In genomic region chr9:127154390-127155191, GRCh38 we compare ENCODE assay signal across 9 cellular contexts. TPM values are rescaled to one million over a fixed set of nuclear protein-coding genes. Genes with fewer than 3 reads are reported as not detected.
A peak's percentile ranks its signal among the peaks of the same experiment; 100 is the strongest.
DNase-seq lines count a peak whose midpoint lies in the region; ATAC-seq, FAIRE-seq and TF ChIP-seq lines count a peak whose summit lies in the region.
"Had no signal": no experiment of that assay in that cellular context is flagged by ENCODE, and none has a peak within 500 bp of the region (broad histone marks: within the 10 kb centered on the region; RNA-seq: fewer than 3 reads in every experiment).

No MANE protein-coding gene starts in this region.

- H3K4me1 ChIP-seq in foreskin keratinocyte = no peaks in the 10 kb centered on the region

- H3K4me3 ChIP-seq in foreskin fibroblast (ENCODE audit: low read depth in 1 of 2, low read length in 2 of 2) = peak overlapping the region; percentile 9 to 17

- peak; percentile 21 for DNase-seq in activated CD8-positive, alpha-beta memory T cell treated with anti-CD3 and anti-CD28 coated beads for 24 hours
- DNase-seq in activated CD8-positive, alpha-beta memory T cell treated with anti-CD3 and anti-CD28 coated beads, Interleukin-2, amount 50 U/mL, for 4 hours = no peak
- peak; percentile 77 for DNase-seq in NOMO-1 treated with DMSO at 0.1 percent for 48 hours (lab: John Stamatoyannopoulos, UW; ENCODE audit: unreplicated experiment)
- DNase-seq in foreskin fibroblast = peak; percentile 63 to 76
- DNase-seq in stimulated activated CD8-positive, alpha-beta memory T cell treated with anti-CD3 and anti-CD28 coated beads, Interleukin-4, amount 100 ng/mL, for 48 hours = peak; percentile 33
- no peak for DNase-seq in frontal cortex (ENCODE audit: low spot score in 2 of 2)
- no peak for DNase-seq in foreskin keratinocyte
- DNase-seq: natural killer cell had no signal

- ATAC-seq in foreskin keratinocyte (no peak), GM19452 (IDR thresholded peaks at IDR 0.05; ENCODE audit: unreplicated experiment) (no peak)

- no peak for FAIRE-seq in frontal cortex (lab: Jason Lieb, UNC)

- H3K27ac ChIP-seq in foreskin keratinocyte = no peak overlapping the region

- no peak for TF ChIP-seq CTCF in foreskin fibroblast (IDR thresholded peaks at IDR 0.05; ENCODE audit: low read depth, low read length)
- TF ChIP-seq CTCF in foreskin keratinocyte (conservative IDR thresholded peaks at IDR 0.05) = no peak

- H3K27me3 ChIP-seq in foreskin keratinocyte = peaks cover 9% of the 10 kb centered on the region

RNA-seq across cellular contexts. Expression of gene ANGPTL2, which starts 32.2 kb away (rescaled TPM):
- total RNA-seq in frontal cortex = 2.0 TPM
- total RNA-seq in foreskin keratinocyte = 0.32 and 0.37 TPM in 2 replicates
- 0.36 and 0.38 TPM in 2 replicates for polyA plus RNA-seq in foreskin keratinocyte
- total RNA-seq: natural killer cell had no signal

Comparison
In these comparisons a context has a peak if more than half of its experiments do, and no peak if none do; other contexts are left out.
1. DNase-seq: peak in activated CD8-positive, alpha-beta memory T cell treated with anti-CD3 and anti-CD28 coated beads for 24 hours (single experiment), NOMO-1 treated with DMSO at 0.1 percent for 48 hours (single experiment), foreskin fibroblast (2 of 2) and stimulated activated CD8-positive, alpha-beta memory T cell treated with anti-CD3 and anti-CD28 coated beads, Interleukin-4, amount 100 ng/mL, for 48 hours (single experiment); none in activated CD8-positive, alpha-beta memory T cell treated with anti-CD3 and anti-CD28 coated beads, Interleukin-2, amount 50 U/mL, for 4 hours (single experiment), frontal cortex (0 of 2) and foreskin keratinocyte (0 of 2).